Comparison of ENCODE assay signal across 15 cellular contexts in the genomic region with DNA sequence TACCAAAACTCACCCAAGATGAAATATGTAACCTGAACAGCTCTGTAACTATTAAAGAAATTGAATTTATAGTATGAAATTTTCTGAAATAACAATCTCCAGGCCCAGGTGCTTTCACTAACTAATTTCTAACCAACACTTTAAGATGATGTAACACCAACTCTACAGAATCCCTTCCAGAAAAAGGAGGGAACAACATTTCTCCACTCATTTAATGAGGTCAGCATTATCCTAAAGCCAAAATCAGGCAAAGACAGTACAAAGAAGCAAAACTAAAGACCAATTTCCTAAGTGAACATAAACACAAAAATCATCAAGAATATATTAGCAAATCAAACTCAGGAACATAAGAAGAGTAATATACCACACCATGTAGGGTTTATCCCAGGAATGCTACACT.
DNase-seq lines count a peak whose midpoint lies in the region; ATAC-seq and TF ChIP-seq lines count a peak whose summit lies in the region.
"Had no signal": no experiment of that assay in that cellular context is flagged by ENCODE, and none has a peak within 500 bp of the region (broad histone marks: within the 10 kb centered on the region; RNA-seq: fewer than 3 reads in every experiment).

No MANE protein-coding gene starts in this region.

- no peak for TF ChIP-seq CTCF in spleen (IDR thresholded peaks at IDR 0.05 in 8 of 11, conservative IDR thresholded peaks at IDR 0.05 in 3 of 11)

- H3K36me3 ChIP-seq in skeletal muscle tissue (ENCODE audit: control insufficient read depth in 3 of 3, insufficient read depth in 3 of 3, low read length in 3 of 3): no peaks in the 10 kb centered on the region
- H3K36me3 ChIP-seq in spleen: peaks cover 2 to 12% (median 5%) of the 10 kb centered on the region in 6 donors
- H3K36me3 ChIP-seq: MG63 had no signal

- H3K4me1 Mint-ChIP-seq in activated naive CD8-positive, alpha-beta T cell treated with anti-CD3 and anti-CD28 coated beads for 36 hours: peaks cover 28% of the 10 kb centered on the region
- H3K4me1 Mint-ChIP-seq in memory B cell: peaks cover 28% of the 10 kb centered on the region

- ATAC-seq in Right ventricle myocardium inferior (peak; percentile 46), left cardiac atrium (no peak), memory B cell (ENCODE audit: low read depth) (no peak)
- ATAC-seq: Panc1 had no signal

- H3K9me3 Mint-ChIP-seq in activated naive CD8-positive, alpha-beta T cell treated with anti-CD3 and anti-CD28 coated beads for 36 hours: peaks cover 30% of the 10 kb centered on the region
- H3K9me3 Mint-ChIP-seq in memory B cell: peaks cover 13% of the 10 kb centered on the region
- H3K9me3 Mint-ChIP-seq: HFFc6 had no signal

- H3K4me3 ChIP-seq in skeletal muscle tissue (ENCODE audit: low read length in 3 of 3): no peak overlapping the region
- no peak overlapping the region for H3K4me3 ChIP-seq in spleen
- H3K4me3 ChIP-seq: MG63 had no signal

- H3K9me3 ChIP-seq in skeletal muscle tissue (ENCODE audit: control insufficient read depth in 3 of 3, low read length in 3 of 3) (no peaks in the 10 kb centered on the region), spleen (peaks cover 0 to 27% (median 17%) of the 10 kb centered on the region in 8 donors)
- H3K9me3 ChIP-seq: MG63 had no signal

- H3K27me3 Mint-ChIP-seq in activated naive CD8-positive, alpha-beta T cell treated with anti-CD3 and anti-CD28 coated beads for 36 hours: no peaks in the 10 kb centered on the region
- no peaks in the 10 kb centered on the region for H3K27me3 Mint-ChIP-seq in memory B cell

- H3K27me3 ChIP-seq in skeletal muscle tissue (ENCODE audit: control insufficient read depth in 3 of 3, insufficient read depth in 3 of 3, low read length in 3 of 3) (no peaks in the 10 kb centered on the region), spleen (replicated peaks in 1 of 7) (no peaks in the 10 kb centered on the region)
- H3K27me3 ChIP-seq: MG63 had no signal

- TF ChIP-seq POLR2A in spleen (IDR thresholded peaks at IDR 0.05): no peak

- no peak overlapping the region for H3K4me3 Mint-ChIP-seq in activated naive CD8-positive, alpha-beta T cell treated with anti-CD3 and anti-CD28 coated beads for 36 hours
- no peak overlapping the region for H3K4me3 Mint-ChIP-seq in memory B cell
- H3K4me3 Mint-ChIP-seq: CD14-positive monocyte, HFFc6 had no signal

- H3K4me1 ChIP-seq in skeletal muscle tissue (ENCODE audit: control insufficient read depth in 3 of 3, insufficient read depth in 3 of 3, low read length in 3 of 3) (peaks cover 9 to 21% (median 12%) of the 10 kb centered on the region in 3 donors), spleen (peaks cover 0 to 74% (median 18%) of the 10 kb centered on the region in 6 donors)

- DNase-seq in Right ventricle myocardium inferior (ENCODE audit: missing footprints) (no peak), left cardiac atrium (no peak), memory B cell (ENCODE audit: low spot score in 2 of 2) (no peak), NCI-H2029 (lab: John Stamatoyannopoulos, UW) (no peak), spleen (no peak)
- no peak for DNase-seq in activated naive CD8-positive, alpha-beta T cell treated with anti-CD3 and anti-CD28 coated beads for 36 hours
- DNase-seq: HFFc6, MG63, NCI-H1092, NCI-H146, NCI-H2081 treated with DMSO at 0.1 percent for 48 hours, NCI-H510A treated with DMSO at 0.1 percent for 48 hours had no signal

- H3K36me3 Mint-ChIP-seq in activated naive CD8-positive, alpha-beta T cell treated with anti-CD3 and anti-CD28 coated beads for 36 hours: peaks cover 50% of the 10 kb centered on the region
- H3K36me3 Mint-ChIP-seq in memory B cell: peaks cover 26% of the 10 kb centered on the region

- H3K9ac ChIP-seq in skeletal muscle tissue (ENCODE audit: low read depth in 1 of 3, low read length in 3 of 3): no peak overlapping the region

- intact Hi-C loops in Right ventricle myocardium inferior (cut with DNase I): no loop called here
- intact Hi-C loops in left cardiac atrium (cut with DNase I): no loop called here
- intact Hi-C loops in spleen (cut with DNase I; ENCODE audit: low total_unique reads): no loop called here

- peak overlapping the region; percentile 0 for H3K27ac Mint-ChIP-seq in activated naive CD8-positive, alpha-beta T cell treated with anti-CD3 and anti-CD28 coated beads for 36 hours
- peak overlapping the region; percentile 62 for H3K27ac Mint-ChIP-seq in memory B cell
- H3K27ac Mint-ChIP-seq: HFFc6 had no signal

- peak overlapping the region; percentile 11 for H3K27ac ChIP-seq in skeletal muscle tissue (ENCODE audit: low read depth, low read length)
- H3K27ac ChIP-seq in spleen: no peak overlapping the region
